In genomic region chr1:233326319-233326994, GRCh38 we compare ENCODE assay signal across 9 cellular contexts. TPM values are rescaled to one million over a fixed set of nuclear protein-coding genes. Genes with fewer than 3 reads are reported as not detected.
DNase-seq lines count a peak whose midpoint lies in the region; ATAC-seq and TF ChIP-seq lines count a peak whose summit lies in the region.
"Had no signal": no experiment of that assay in that cellular context is flagged by ENCODE, and none has a peak within 500 bp of the region (broad histone marks: within the 10 kb centered on the region; RNA-seq: fewer than 3 reads in every experiment).

No MANE protein-coding gene starts in this region.

- ATAC-seq in HG03108 (IDR thresholded peaks at IDR 0.05; ENCODE audit: unreplicated experiment), result no peak

- peak overlapping the region; percentile 31 for H3K4me3 ChIP-seq in ectodermal cell (ENCODE audit: insufficient read depth, low read depth, low read length)
- peak overlapping the region in 1 of 2 experiments; percentile 28 for H3K4me3 ChIP-seq in neutrophil (ENCODE audit: low read depth in 1 of 2, low read length in 1 of 2)

- H3K9me3 ChIP-seq in ectodermal cell (ENCODE audit: control insufficient read depth, low read length), result no peaks in the 10 kb centered on the region
- H3K9me3 ChIP-seq in neutrophil, result no peaks in the 10 kb centered on the region

- WGBS in ectodermal cell, 2 experiments, result 23 to 29% methylated on average over 6 of the region's 6 CpGs

- peak; percentile 72 for DNase-seq in G401 (ENCODE audit: low spot score)
- peak; percentile 15 for DNase-seq in NCI-H128 (lab: John Stamatoyannopoulos, UW; ENCODE audit: unreplicated experiment)
- DNase-seq in SKM-1 treated with dmso at 0.1 percent for 144 hours (lab: John Stamatoyannopoulos, UW; ENCODE audit: unreplicated experiment), result no peak
- DNase-seq in SHP77 (lab: John Stamatoyannopoulos, UW), result no peak
- no peak for DNase-seq in inferior parietal cortex (ENCODE audit: extremely low spot score)

- H3K27ac ChIP-seq in ectodermal cell (ENCODE audit: insufficient read depth, low read depth, low read length, poor library complexity, severe bottlenecking) (no peak overlapping the region), neutrophil (peak overlapping the region; percentile 45)
- H3K27ac ChIP-seq: SK-N-MC had no signal

- H3K36me3 ChIP-seq in ectodermal cell (ENCODE audit: control insufficient read depth, insufficient read depth, low read length), result no peaks in the 10 kb centered on the region
- no peaks in the 10 kb centered on the region for H3K36me3 ChIP-seq in neutrophil

- in situ Hi-C loops in G401 (cut with HindIII; ENCODE audit: low sequenced_read_pairs), result no loop called here

- no peak for TF ChIP-seq CTCF in neutrophil (IDR thresholded peaks at IDR 0.05)

- H3K4me1 ChIP-seq in ectodermal cell (ENCODE audit: control insufficient read depth, insufficient read depth, low read length) (no peaks in the 10 kb centered on the region), neutrophil (ENCODE audit: control insufficient read depth in 1 of 2, insufficient read depth in 1 of 2, low read depth in 1 of 2, low read length in 1 of 2) (peaks cover 13 to 18% of the 10 kb centered on the region in 2 experiments)

- H3K27me3 ChIP-seq in ectodermal cell (ENCODE audit: control insufficient read depth, insufficient read depth, low read length, poor library complexity, severe bottlenecking), result peaks cover 45% of the 10 kb centered on the region
- H3K27me3 ChIP-seq in neutrophil, result peaks cover 44% of the 10 kb centered on the region

RNA-seq across cellular contexts. Expression of gene MAP3K21, which starts 1.1 kb away (rescaled TPM):
- not detected in 2 replicates for total RNA-seq in G401 (2014; rRNA removed; shearing (Covaris generic))
- polyA plus RNA-seq in ectodermal cell (2013, experiment 1 of 4), result 3.5 TPM
- 3.1 TPM for polyA plus RNA-seq in ectodermal cell (2013, experiment 2 of 4)
- 2.2 TPM for polyA plus RNA-seq in ectodermal cell (2013, experiment 3 of 4)
- 2.1 TPM for polyA plus RNA-seq in ectodermal cell (2013, experiment 4 of 4)

RNA-seq across cellular contexts. Expression of gene PCNX2, which starts 30.9 kb away (rescaled TPM):
- total RNA-seq in G401 (2014; rRNA removed; shearing (Covaris generic)), result 0.07 and 0.74 TPM in 2 replicates
- polyA plus RNA-seq in ectodermal cell (2013, experiment 1 of 4), result 17.0 TPM
- 22.2 TPM for polyA plus RNA-seq in ectodermal cell (2013, experiment 2 of 4)
- 13.3 TPM for polyA plus RNA-seq in ectodermal cell (2013, experiment 3 of 4)
- 16.5 TPM for polyA plus RNA-seq in ectodermal cell (2013, experiment 4 of 4)

Comparison
In these comparisons a context has a peak if more than half of its experiments do, and no peak if none do; other contexts are left out.
1. DNase-seq: peak in G401 (single experiment) and NCI-H128 (single experiment); none in SKM-1 treated with dmso at 0.1 percent for 144 hours (single experiment), SHP77 (0 of 2) and inferior parietal cortex (single experiment).